Comparison of ENCODE assay signal across 2 cellular contexts in genomic region chr17:75207760-75208159, GRCh38.
TF ChIP-seq lines count a peak whose summit lies in the region.

No MANE protein-coding gene starts in this region.

TF ChIP-seq in A549, 52 proteins besides CTCF, POLR2A, EP300 and RAD21 (continued from another document):
- TF ChIP-seq, protein P1, sequence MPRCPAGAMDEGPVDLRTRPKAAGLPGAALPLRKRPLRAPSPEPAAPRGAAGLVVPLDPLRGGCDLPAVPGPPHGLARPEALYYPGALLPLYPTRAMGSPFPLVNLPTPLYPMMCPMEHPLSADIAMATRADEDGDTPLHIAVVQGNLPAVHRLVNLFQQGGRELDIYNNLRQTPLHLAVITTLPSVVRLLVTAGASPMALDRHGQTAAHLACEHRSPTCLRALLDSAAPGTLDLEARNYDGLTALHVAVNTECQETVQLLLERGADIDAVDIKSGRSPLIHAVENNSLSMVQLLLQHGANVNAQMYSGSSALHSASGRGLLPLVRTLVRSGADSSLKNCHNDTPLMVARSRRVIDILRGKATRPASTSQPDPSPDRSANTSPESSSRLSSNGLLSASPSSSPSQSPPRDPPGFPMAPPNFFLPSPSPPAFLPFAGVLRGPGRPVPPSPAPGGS (IDR thresholded peaks at IDR 0.05), result no peak
- TF ChIP-seq NPAS2 (CRISPR knock-in tag; IDR thresholded peaks at IDR 0.05; ENCODE audit: borderline replicate concordance) (no peak), CHD2 (IDR thresholded peaks at IDR 0.05; ENCODE audit: low read length, partially characterized antibody) (no peak), ZSCAN20 (CRISPR knock-in tag; IDR thresholded peaks at IDR 0.05) (no peak), PHF8 (IDR thresholded peaks at IDR 0.05; ENCODE audit: borderline replicate concordance, low read depth) (no peak)

TF ChIP-seq in liver, 16 proteins besides CTCF, POLR2A, EP300 and RAD21 (continued from another document):
- TF ChIP-seq REST (IDR thresholded peaks at IDR 0.05), result no peak
- peak; percentile 20 for TF ChIP-seq HNF4G (IDR thresholded peaks at IDR 0.05)
- TF ChIP-seq ZBTB33 (IDR thresholded peaks at IDR 0.05), result no peak
- no peak for TF ChIP-seq MAX (IDR thresholded peaks at IDR 0.05)
- peak; percentile 40 for TF ChIP-seq ATF3 (IDR thresholded peaks at IDR 0.05)
- no peak for TF ChIP-seq YY1 (IDR thresholded peaks at IDR 0.05)
- TF ChIP-seq FOXA2 (IDR thresholded peaks at IDR 0.05), result no peak
- peak; percentile 36 for TF ChIP-seq SP1 (IDR thresholded peaks at IDR 0.05)
- TF ChIP-seq GABPA (IDR thresholded peaks at IDR 0.05 in 1 of 2, conservative IDR thresholded peaks at IDR 0.05 in 1 of 2), result no peak
- peak; percentile 57 to 76 for TF ChIP-seq HNF4A (conservative IDR thresholded peaks at IDR 0.05)
- no peak for TF ChIP-seq FOXA1 (IDR thresholded peaks at IDR 0.05)
- TF ChIP-seq NR2F2 (IDR thresholded peaks at IDR 0.05), result no peak
- no peak for TF ChIP-seq JUND (IDR thresholded peaks at IDR 0.05)
